Comparison of ENCODE assay signal across 8 cellular contexts in genomic region chr11:66327171-66328035, GRCh38. TPM values are rescaled to one million over a fixed set of nuclear protein-coding genes. Genes with fewer than 3 reads are reported as not detected.
DNase-seq lines count a peak whose midpoint lies in the region; ATAC-seq and TF ChIP-seq lines count a peak whose summit lies in the region.
"Had no signal": no experiment of that assay in that cellular context is flagged by ENCODE, and none has a peak within 500 bp of the region (broad histone marks: within the 10 kb centered on the region; RNA-seq: fewer than 3 reads in every experiment).

No MANE protein-coding gene starts in this region.

- RAD21 ChIA-PET in HCT116 (lab: Charles Lee; ENCODE audit: low non-redundant PET in 1 of 2, low total read pairs in 2 of 2, uncharacterized antibody in 2 of 2, unreplicated experiment in 2 of 2), result interaction anchor here in 1 of 2 experiments (0.8 kb wide), 1 partner anchor 15 kb away, joined by 5 read pairs; no protein-coding TSS in a partner anchor

- peaks cover 0 to 5% of the 10 kb centered on the region in 2 experiments; a peak in 1 of 4 replicates for H3K36me3 ChIP-seq in HCT116 (ENCODE audit: control insufficient read depth in 1 of 2, insufficient read depth in 2 of 2, low read length in 2 of 2)
- no peaks in the 10 kb centered on the region for H3K36me3 ChIP-seq in neural progenitor cell

- in situ Hi-C loops in astrocyte of the spinal cord (cut with HindIII; ENCODE audit: low sequenced_read_pairs), result no loop called here

- H3K27ac ChIP-seq in HCT116 (ENCODE audit: low read depth, low read length) (peak overlapping the region; percentile 41; the same call in 1 of the 2 replicates), neural progenitor cell (no peak overlapping the region)

- no peaks in the 10 kb centered on the region for H3K9me3 ChIP-seq in HCT116 (ENCODE audit: control insufficient read depth in 1 of 2, insufficient read depth in 1 of 2, low read depth in 1 of 2, low read length in 2 of 2)
- H3K9me3 ChIP-seq in neural progenitor cell (ENCODE audit: low read depth), result no peaks in the 10 kb centered on the region

- BruUV-seq in HCT116 (replicated peaks; lab: Mats Ljungman, UMichigan), result no TSS peak

- POLR2A ChIA-PET in HCT116 (lab: Charles Lee), result interaction anchor here (1.4 kb wide), 1 partner anchor 15 kb away, joined by 4 read pairs; no protein-coding TSS in a partner anchor

- H2AFZ ChIP-seq in HCT116 (ENCODE audit: low read depth, low read length, poor library complexity, severe bottlenecking) (no peak overlapping the region), neural progenitor cell (replicated peaks) (no peak overlapping the region)

- no peak for TF ChIP-seq RAD21 in HCT116 (IDR thresholded peaks at IDR 0.05; ENCODE audit: low read depth)

- no peak for TF ChIP-seq POLR2A in HCT116 (IDR thresholded peaks at IDR 0.05; ENCODE audit: borderline replicate concordance, extremely low read depth, insufficient read depth, insufficient read length)

- H3K9me2 ChIP-seq in HCT116 (ENCODE audit: insufficient read depth), result no peaks in the 10 kb centered on the region

- CTCF ChIA-PET in HCT116 (lab: Charles Lee), result interaction anchor here (1.0 kb wide), 1 partner anchor 15 kb away, joined by 18 read pairs; no protein-coding TSS in a partner anchor

- no peak for TF ChIP-seq CTCF in HCT116 (IDR thresholded peaks at IDR 0.05 in 2 of 3, conservative IDR thresholded peaks at IDR 0.05 in 1 of 3; ENCODE audit: borderline replicate concordance in 1 of 3, insufficient read depth in 1 of 3, low read depth in 2 of 3, low read length in 2 of 3)
- TF ChIP-seq CTCF in astrocyte of the spinal cord (IDR thresholded peaks at IDR 0.05; ENCODE audit: low read depth, low read length), result no peak
- TF ChIP-seq CTCF in neural progenitor cell (IDR thresholded peaks at IDR 0.05), result no peak
- TF ChIP-seq CTCF in CD14-positive monocyte (IDR thresholded peaks at IDR 0.05), result no peak

- peaks cover 17 to 57% of the 10 kb centered on the region in 2 experiments for H3K4me1 ChIP-seq in HCT116 (ENCODE audit: control insufficient read depth in 1 of 2, insufficient read depth in 2 of 2, low read length in 2 of 2)
- peaks cover 11% of the 10 kb centered on the region for H3K4me1 ChIP-seq in neural progenitor cell

- H3K9ac ChIP-seq in HCT116 (ENCODE audit: low read length) (peak overlapping the region; percentile 56), neural progenitor cell (no peak overlapping the region)

- H4K20me1 ChIP-seq in HCT116 (ENCODE audit: insufficient read depth) (no peaks in the 10 kb centered on the region), neural progenitor cell (ENCODE audit: low read depth) (no peaks in the 10 kb centered on the region)

- H3K4me1 Mint-ChIP-seq in neural progenitor cell (peaks cover 48% of the 10 kb centered on the region), CD14-positive monocyte (peaks cover 16% of the 10 kb centered on the region)

- H3K27me3 ChIP-seq in HCT116 (ENCODE audit: insufficient read depth, low read length) (no peaks in the 10 kb centered on the region), neural progenitor cell (peaks cover 3% of the 10 kb centered on the region)

- peak; percentile 10 for ATAC-seq in HCT116
- no peak for ATAC-seq in HG03342 (IDR thresholded peaks at IDR 0.05; ENCODE audit: unreplicated experiment)

- H3K27ac Mint-ChIP-seq in neural progenitor cell (peak overlapping the region; percentile 51), CD14-positive monocyte (no peak overlapping the region)

- H3K4me3 ChIP-seq in HCT116 (replicated peaks in 1 of 2; ENCODE audit: low read depth in 1 of 2, low read length in 2 of 2) (no peak overlapping the region; a peak in 1 of 4 replicates), astrocyte of the spinal cord (ENCODE audit: low read depth, low read length) (no peak overlapping the region), neural progenitor cell (no peak overlapping the region)

- H3K79me2 ChIP-seq in HCT116 (ENCODE audit: insufficient read depth, low read length), result no peaks in the 10 kb centered on the region
- no peaks in the 10 kb centered on the region for H3K79me2 ChIP-seq in neural progenitor cell (ENCODE audit: low read depth)

- no peaks in the 10 kb centered on the region for H3F3A ChIP-seq in neural progenitor cell (ENCODE audit: low read depth)

- H3K4me2 ChIP-seq in HCT116 (ENCODE audit: low read length), result peak overlapping the region; percentile 73
- H3K4me2 ChIP-seq in neural progenitor cell, result no peak overlapping the region

- peak overlapping the region; percentile 34 for H3K4me3 Mint-ChIP-seq in neural progenitor cell
- H3K4me3 Mint-ChIP-seq in CD14-positive monocyte, result no peak overlapping the region

- intact Hi-C loops in HCT116 (cut with micrococcal nuclease), result loop anchor here (1.0 kb wide), 1 partner anchor 15 kb away; no protein-coding TSS in a partner anchor
- intact Hi-C loops in CD14-positive monocyte (cut with micrococcal nuclease), result loop anchor here (1.0 kb wide), 1 partner anchor 15 kb away; no protein-coding TSS in a partner anchor

- H3K27me3 Mint-ChIP-seq in neural progenitor cell (ENCODE audit: insufficient read depth, low read depth), result peaks cover 19% of the 10 kb centered on the region
- H3K27me3 Mint-ChIP-seq in CD14-positive monocyte (ENCODE audit: low read depth in 3 of 3), result peaks cover 0 to 3% (median 2%) of the 10 kb centered on the region in 3 donors

- H3K9me3 Mint-ChIP-seq in neural progenitor cell, result no peaks in the 10 kb centered on the region
- no peaks in the 10 kb centered on the region for H3K9me3 Mint-ChIP-seq in CD14-positive monocyte

- H3K36me3 Mint-ChIP-seq in neural progenitor cell (no peaks in the 10 kb centered on the region), CD14-positive monocyte (peaks cover 8 to 11% of the 10 kb centered on the region in 2 donors)

- DNase-seq in HCT116 (ENCODE audit: low read depth, low spot score) (no peak), astrocyte of the spinal cord (ENCODE audit: low read depth, low spot score) (peak; percentile 71), neural progenitor cell (ENCODE audit: low spot score) (no peak), CD14-positive monocyte (ENCODE audit: low spot score) (no peak), inferior parietal cortex (ENCODE audit: extremely low spot score) (no peak)

TF ChIP-seq in HCT116, 20 proteins besides CTCF, POLR2A, EP300 and RAD21:
- TF ChIP-seq EZH2phosphoT487 (IDR thresholded peaks at IDR 0.05; ENCODE audit: borderline replicate concordance) (no peak), ATF3 (IDR thresholded peaks at IDR 0.05) (no peak), CBX3 (IDR thresholded peaks at IDR 0.05; ENCODE audit: low read depth) (no peak), SRF (IDR thresholded peaks at IDR 0.05; ENCODE audit: low read depth) (no peak), SIN3A (IDR thresholded peaks at IDR 0.05; ENCODE audit: low read depth) (no peak)

RNA-seq across cellular contexts. Expression of gene RIN1, which starts 8.8 kb away (rescaled TPM):
- 38.7 TPM for total RNA-seq in HCT116 (2021; ENCODE audit: unreplicated experiment)
- 39.8 and 41.0 TPM in 2 replicates for polyA plus RNA-seq in HCT116 (2012)
- total RNA-seq in neural progenitor cell (ENCODE audit: low replicate concordance), result 0.56 and 2.6 TPM in 2 replicates
- polyA plus RNA-seq in CD14-positive monocyte, result 1 to 10 TPM; 6.1 to 7.6 TPM

RNA-seq across cellular contexts. Expression of gene CD248, which starts 10.6 kb away (rescaled TPM):
- total RNA-seq in HCT116 (2021; ENCODE audit: unreplicated experiment) (0.32 TPM), neural progenitor cell (ENCODE audit: low replicate concordance) (0.62 and 0.99 TPM in 2 replicates)
- polyA plus RNA-seq in HCT116 (2012), result not detected in 2 replicates
- under 1 TPM in 1 of 2 donors, not detected in 1; 0.13 TPM for polyA plus RNA-seq in CD14-positive monocyte
- total RNA-seq: SK-MEL-5 had no signal

RNA-seq across cellular contexts. Expression of gene BRMS1, which starts 17.5 kb away (rescaled TPM):
- total RNA-seq in HCT116 (2021; ENCODE audit: unreplicated experiment) (42.1 TPM), neural progenitor cell (ENCODE audit: low replicate concordance) (16.4 and 34.6 TPM in 2 replicates)
- 32.8 and 37.7 TPM in 2 replicates for polyA plus RNA-seq in HCT116 (2012)
- 10 to 100 TPM; 62.0 to 65.2 TPM for polyA plus RNA-seq in CD14-positive monocyte

RNA-seq across cellular contexts. Expression of gene B4GAT1, which starts 20.0 kb away (rescaled TPM):
- total RNA-seq in HCT116 (2021; ENCODE audit: unreplicated experiment) (6.7 TPM), neural progenitor cell (ENCODE audit: low replicate concordance) (40.9 and 57.1 TPM in 2 replicates)
- 4.6 and 6.1 TPM in 2 replicates for polyA plus RNA-seq in HCT116 (2012)
- 1 to 10 TPM; 1.7 TPM for polyA plus RNA-seq in CD14-positive monocyte

RNA-seq across cellular contexts. Expression of gene TMEM151A, which starts 35.7 kb away (rescaled TPM):
- total RNA-seq in HCT116 (2021; ENCODE audit: unreplicated experiment) (5.9 TPM), neural progenitor cell (ENCODE audit: low replicate concordance) (0.03 TPM in 1 of 2 replicates, not detected in the other)
- 5.0 and 5.4 TPM in 2 replicates for polyA plus RNA-seq in HCT116 (2012)
- polyA plus RNA-seq in CD14-positive monocyte, result not detected
- total RNA-seq: lower leg skin had no signal

Comparison
In these comparisons a context has a peak if more than half of its experiments do, and no peak if none do; other contexts are left out.
1. RNA of gene RIN1, which starts 8.8 kb away (total RNA-seq): 38.7 TPM in HCT116 (single experiment); 0.56 to 2.6 TPM in neural progenitor cell; every median in the first group is over 10 times any median in the second.